ENCODE assay signal across 11 cellular contexts in genomic region chr15:60798821-60799220, GRCh38.
DNase-seq lines count a peak whose midpoint lies in the region; ATAC-seq and TF ChIP-seq lines count a peak whose summit lies in the region.
"Had no signal": no experiment of that assay in that cellular context is flagged by ENCODE, and none has a peak within 500 bp of the region (broad histone marks: within the 10 kb centered on the region; RNA-seq: fewer than 3 reads in every experiment).

No MANE protein-coding gene starts in this region.

- H3K36me3 ChIP-seq in PC-3 (ENCODE audit: low read depth, low read length), result no peaks in the 10 kb centered on the region

- peak; percentile 56 for ATAC-seq in activated CD8-positive, alpha-beta memory T cell treated with anti-CD3 and anti-CD28 coated beads, Interleukin-2, amount 10 ng/mL, durations not matched to agents 7 days and 5 days
- no peak for ATAC-seq in GM18870 (IDR thresholded peaks at IDR 0.05; ENCODE audit: unreplicated experiment)
- ATAC-seq in PC-3, result no peak

- no peak for DNase-seq in activated CD8-positive, alpha-beta memory T cell treated with anti-CD3 and anti-CD28 coated beads, Interleukin-2, amount 10 ng/mL, durations not matched to agents 7 days and 5 days
- DNase-seq in activated CD8-positive, alpha-beta memory T cell treated with anti-CD3 and anti-CD28 coated beads for 24 hours, result no peak
- no peak for DNase-seq in activated CD4-positive, alpha-beta T cell treated with anti-CD3 and anti-CD28 coated beads, Interleukin-2, amount 10 ng/mL, durations not matched to agents 24 days and 14 days
- DNase-seq in foreskin fibroblast, result peak; percentile 62 to 77
- DNase-seq in stromal cell of bone marrow (ENCODE audit: low read depth), result peak; percentile 75
- DNase-seq in NOMO-1 treated with DMSO at 0.1 percent for 48 hours (lab: John Stamatoyannopoulos, UW; ENCODE audit: unreplicated experiment), result no peak
- DNase-seq in PC-3, result no peak
- DNase-seq: anterior cingulate cortex, NCI-H524 had no signal

- H3K4me3 ChIP-seq in foreskin fibroblast (ENCODE audit: low read depth in 1 of 2, low read length in 2 of 2), result no peak overlapping the region
- H3K4me3 ChIP-seq in PC-3 (ENCODE audit: low read length), result no peak overlapping the region

- intact Hi-C loops in activated CD4-positive, alpha-beta T cell treated with anti-CD3 and anti-CD28 coated beads, Interleukin-2, amount 10 ng/mL, durations not matched to agents 24 days and 14 days (cut with micrococcal nuclease), result loop anchor here (2.0 kb wide), 2 partner anchors 24 to 42 kb away; no protein-coding TSS in a partner anchor
- intact Hi-C loops in PC-3 (cut with micrococcal nuclease), result no loop called here

- POLR2A ChIA-PET in PC-3 (lab: Charles Lee; ENCODE audit: unreplicated experiment), result no interaction called here

- H3K9me2 ChIP-seq in PC-3 (replicated peaks; ENCODE audit: low read length), result no peaks in the 10 kb centered on the region

- H3K27me3 ChIP-seq in PC-3 (ENCODE audit: low read length), result peaks cover 33% of the 10 kb centered on the region

- no peak overlapping the region for H3K27ac ChIP-seq in PC-3 (ENCODE audit: low read length)

- no peak overlapping the region for H2AFZ ChIP-seq in PC-3 (ENCODE audit: low read length)

- no peak for TF ChIP-seq CTCF in foreskin fibroblast (IDR thresholded peaks at IDR 0.05; ENCODE audit: low read depth, low read length)
- TF ChIP-seq CTCF in PC-3 (conservative IDR thresholded peaks at IDR 0.05; ENCODE audit: low read depth, low read length), result no peak

- no peaks in the 10 kb centered on the region for H4K20me1 ChIP-seq in PC-3 (ENCODE audit: low read length)

- CTCF ChIA-PET in activated CD8-positive, alpha-beta memory T cell treated with anti-CD3 and anti-CD28 coated beads, Interleukin-2, amount 10 ng/mL, durations not matched to agents 7 days and 5 days (lab: Charles Lee), result interaction anchor here (2.7 kb wide), 1 partner anchor 11 kb away, joined by 20 read pairs; no protein-coding TSS in a partner anchor
- CTCF ChIA-PET in PC-3 (lab: Charles Lee), result no interaction called here

- H3K4me1 Mint-ChIP-seq in activated CD8-positive, alpha-beta memory T cell treated with anti-CD3 and anti-CD28 coated beads, Interleukin-2, amount 10 ng/mL, durations not matched to agents 7 days and 5 days, result peaks cover 46% of the 10 kb centered on the region
- H3K4me1 Mint-ChIP-seq in activated CD4-positive, alpha-beta T cell treated with anti-CD3 and anti-CD28 coated beads, Interleukin-2, amount 10 ng/mL, durations not matched to agents 24 days and 14 days, result peaks cover 49% of the 10 kb centered on the region

- BruUV-seq in PC-3 (replicated peaks; lab: Mats Ljungman, UMichigan), result no TSS peak

- no peaks in the 10 kb centered on the region for H3K9me3 ChIP-seq in PC-3 (ENCODE audit: low read length)

- H3K4me2 ChIP-seq in PC-3 (ENCODE audit: low read length), result no peak overlapping the region

- H3K9ac ChIP-seq in PC-3 (ENCODE audit: low read length), result no peak overlapping the region

- H3K79me2 ChIP-seq in PC-3 (ENCODE audit: low read length), result no peaks in the 10 kb centered on the region

- H3K27me3 Mint-ChIP-seq in activated CD8-positive, alpha-beta memory T cell treated with anti-CD3 and anti-CD28 coated beads, Interleukin-2, amount 10 ng/mL, durations not matched to agents 7 days and 5 days, result peaks cover 7% of the 10 kb centered on the region
- no peaks in the 10 kb centered on the region for H3K27me3 Mint-ChIP-seq in activated CD4-positive, alpha-beta T cell treated with anti-CD3 and anti-CD28 coated beads, Interleukin-2, amount 10 ng/mL, durations not matched to agents 24 days and 14 days

- H3K9me3 Mint-ChIP-seq in activated CD8-positive, alpha-beta memory T cell treated with anti-CD3 and anti-CD28 coated beads, Interleukin-2, amount 10 ng/mL, durations not matched to agents 7 days and 5 days (ENCODE audit: low read depth), result peaks cover 5% of the 10 kb centered on the region
- peaks cover 21% of the 10 kb centered on the region for H3K9me3 Mint-ChIP-seq in activated CD4-positive, alpha-beta T cell treated with anti-CD3 and anti-CD28 coated beads, Interleukin-2, amount 10 ng/mL, durations not matched to agents 24 days and 14 days

- peaks cover 2% of the 10 kb centered on the region for H3K36me3 Mint-ChIP-seq in activated CD8-positive, alpha-beta memory T cell treated with anti-CD3 and anti-CD28 coated beads, Interleukin-2, amount 10 ng/mL, durations not matched to agents 7 days and 5 days
- peaks cover 6% of the 10 kb centered on the region for H3K36me3 Mint-ChIP-seq in activated CD4-positive, alpha-beta T cell treated with anti-CD3 and anti-CD28 coated beads, Interleukin-2, amount 10 ng/mL, durations not matched to agents 24 days and 14 days (ENCODE audit: low read depth)

- H3F3A ChIP-seq in PC-3 (ENCODE audit: low read length, unreplicated experiment), result no peaks in the 10 kb centered on the region

- H3K4me3 Mint-ChIP-seq in activated CD8-positive, alpha-beta memory T cell treated with anti-CD3 and anti-CD28 coated beads, Interleukin-2, amount 10 ng/mL, durations not matched to agents 7 days and 5 days, result no peak overlapping the region
- peak overlapping the region; percentile 36 for H3K4me3 Mint-ChIP-seq in activated CD4-positive, alpha-beta T cell treated with anti-CD3 and anti-CD28 coated beads, Interleukin-2, amount 10 ng/mL, durations not matched to agents 24 days and 14 days
- H3K4me3 Mint-ChIP-seq: B cell had no signal

- H3K27ac Mint-ChIP-seq in activated CD8-positive, alpha-beta memory T cell treated with anti-CD3 and anti-CD28 coated beads, Interleukin-2, amount 10 ng/mL, durations not matched to agents 7 days and 5 days, result no peak overlapping the region
- H3K27ac Mint-ChIP-seq in activated CD4-positive, alpha-beta T cell treated with anti-CD3 and anti-CD28 coated beads, Interleukin-2, amount 10 ng/mL, durations not matched to agents 24 days and 14 days, result peak overlapping the region; percentile 83
- H3K27ac Mint-ChIP-seq: B cell had no signal

- no peaks in the 10 kb centered on the region for H3K4me1 ChIP-seq in PC-3 (ENCODE audit: insufficient read depth, low read length)

Comparison
In these comparisons a context has a peak if more than half of its experiments do, and no peak if none do; other contexts are left out.
1. DNase-seq: peak in foreskin fibroblast (2 of 2) and stromal cell of bone marrow (single experiment); none in activated CD8-positive, alpha-beta memory T cell treated with anti-CD3 and anti-CD28 coated beads, Interleukin-2, amount 10 ng/mL, durations not matched to agents 7 days and 5 days (single experiment), activated CD8-positive, alpha-beta memory T cell treated with anti-CD3 and anti-CD28 coated beads for 24 hours (single experiment), activated CD4-positive, alpha-beta T cell treated with anti-CD3 and anti-CD28 coated beads, Interleukin-2, amount 10 ng/mL, durations not matched to agents 24 days and 14 days (single experiment), NOMO-1 treated with DMSO at 0.1 percent for 48 hours (single experiment) and PC-3 (single experiment).